Comparison of ENCODE assay signal across 8 cellular contexts in the genomic region with DNA sequence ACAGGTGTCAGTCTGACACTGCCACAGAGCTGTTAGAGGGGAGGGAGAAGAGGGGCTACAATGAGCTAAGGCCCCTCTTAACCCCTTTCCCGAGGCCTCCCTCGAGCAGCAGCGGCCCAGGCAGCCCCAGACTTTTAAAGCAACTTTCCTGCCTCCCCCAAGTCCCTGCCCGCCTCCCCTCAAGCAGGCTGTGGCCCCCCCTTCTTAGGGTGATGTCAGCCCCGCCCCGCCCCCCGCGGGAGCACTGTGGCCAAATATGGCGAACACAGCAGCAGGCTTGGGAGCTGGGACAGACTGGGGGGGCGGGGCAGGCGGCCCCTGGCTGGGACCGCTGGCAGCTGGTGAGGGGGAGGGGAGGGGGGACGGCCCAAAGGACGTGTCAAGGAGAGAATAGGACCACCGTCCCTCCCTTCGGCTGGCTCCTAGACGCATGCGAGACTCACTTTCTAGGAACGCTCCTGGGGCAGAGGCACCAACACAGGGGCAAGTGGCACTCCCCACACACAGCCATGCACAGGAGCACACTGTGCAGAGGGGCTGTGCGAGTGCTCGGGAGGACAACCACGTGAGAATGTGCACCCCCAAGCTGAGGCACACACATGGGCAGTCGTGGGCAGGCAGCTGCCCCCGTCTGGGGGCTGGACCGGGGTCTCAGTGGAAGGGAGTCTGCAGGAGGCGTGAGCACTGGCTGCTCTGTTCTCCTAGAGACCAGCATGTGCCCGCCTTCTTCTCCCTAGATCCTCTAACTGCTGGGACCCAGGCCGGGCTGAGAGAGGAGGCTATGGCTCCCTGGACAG. TPM values are rescaled to one million over a fixed set of nuclear protein-coding genes. Genes with fewer than 3 reads are reported as not detected.
DNase-seq lines count a peak whose midpoint lies in the region; ATAC-seq and TF ChIP-seq lines count a peak whose summit lies in the region.

No MANE protein-coding gene starts in this region.

- H3K9me3 ChIP-seq in right lobe of liver (no peaks in the 10 kb centered on the region), tibial artery (no peaks in the 10 kb centered on the region)

- no peak overlapping the region for H3K4me3 ChIP-seq in NB4 (ENCODE audit: low read depth, low read length)
- H3K4me3 ChIP-seq in right lobe of liver, result no peak overlapping the region
- peak overlapping the region; percentile 32 to 44 for H3K4me3 ChIP-seq in tibial artery

- no peak overlapping the region for H3K4me3 Mint-ChIP-seq in stimulated activated naive CD8-positive, alpha-beta T cell treated with anti-CD3 and anti-CD28 coated beads, Interleukin-15, amount 100 ng/mL, for 72 hours

- DNase-seq in NB4 (ENCODE audit: low read depth) (peak; percentile 57), dermis blood vessel endothelial cell (peak; percentile 22), right lobe of liver (no peak), tibial artery (peak; percentile 84 to 97), NCI-H1436 treated with DMSO at 0.1 percent for 48 hours (lab: John Stamatoyannopoulos, UW) (no peak)
- DNase-seq in activated CD8-positive, alpha-beta memory T cell treated with anti-CD3 and anti-CD28 coated beads, Interleukin-2, amount 50 U/mL, for 4 hours, result no peak
- no peak for DNase-seq in stimulated activated naive CD8-positive, alpha-beta T cell treated with anti-CD3 and anti-CD28 coated beads, Interleukin-15, amount 100 ng/mL, for 72 hours

- peaks cover 25% of the 10 kb centered on the region for H3K4me1 Mint-ChIP-seq in stimulated activated naive CD8-positive, alpha-beta T cell treated with anti-CD3 and anti-CD28 coated beads, Interleukin-15, amount 100 ng/mL, for 72 hours

- intact Hi-C loops in right lobe of liver (cut with DNase I), result no loop called here
- intact Hi-C loops in tibial artery (cut with DNase I; ENCODE audit: low total_unique reads), result no loop called here

- H3K9me3 Mint-ChIP-seq in stimulated activated naive CD8-positive, alpha-beta T cell treated with anti-CD3 and anti-CD28 coated beads, Interleukin-15, amount 100 ng/mL, for 72 hours, result no peaks in the 10 kb centered on the region

- H3K4me1 ChIP-seq in right lobe of liver (peaks cover 0 to 6% (median under 1%) of the 10 kb centered on the region in 4 donors), tibial artery (peaks cover 0 to 99% (median 96%) of the 10 kb centered on the region in 4 donors)

- H3K27me3 Mint-ChIP-seq in stimulated activated naive CD8-positive, alpha-beta T cell treated with anti-CD3 and anti-CD28 coated beads, Interleukin-15, amount 100 ng/mL, for 72 hours, result peaks cover 5% of the 10 kb centered on the region

- TF ChIP-seq POLR2A in NB4 (IDR thresholded peaks at IDR 0.05; ENCODE audit: extremely low read depth, insufficient read length), result no peak
- no peak for TF ChIP-seq POLR2A in right lobe of liver (IDR thresholded peaks at IDR 0.05)

- no peaks in the 10 kb centered on the region for H3K36me3 ChIP-seq in right lobe of liver
- H3K36me3 ChIP-seq in tibial artery, result no peaks in the 10 kb centered on the region

- H3K27me3 ChIP-seq in right lobe of liver, result no peaks in the 10 kb centered on the region
- H3K27me3 ChIP-seq in tibial artery, result no peaks in the 10 kb centered on the region

- no peak overlapping the region for H3K27ac Mint-ChIP-seq in stimulated activated naive CD8-positive, alpha-beta T cell treated with anti-CD3 and anti-CD28 coated beads, Interleukin-15, amount 100 ng/mL, for 72 hours

- TF ChIP-seq CTCF in NB4 (IDR thresholded peaks at IDR 0.05; ENCODE audit: low read depth, low read length) (no peak), right lobe of liver (IDR thresholded peaks at IDR 0.05) (no peak), tibial artery (IDR thresholded peaks at IDR 0.05) (no peak)

- WGBS in right lobe of liver (ENCODE audit: insufficient coverage, low coverage, low lambda C conversion rate, missing lambda C conversion rate), result no CpG with 5 or more reads among the region's 28 CpGs

- H3K27ac ChIP-seq in right lobe of liver (no peak overlapping the region), tibial artery (peak overlapping the region; percentile 92 to 100)

- peak in 3 of 4 donors; percentile 3 to 30 (median 19) for ATAC-seq in right lobe of liver
- ATAC-seq in GM21737 (IDR thresholded peaks at IDR 0.05; ENCODE audit: unreplicated experiment), result no peak
- ATAC-seq in stimulated activated naive CD8-positive, alpha-beta T cell treated with anti-CD3 and anti-CD28 coated beads, Interleukin-15, amount 100 ng/mL, for 72 hours, result no peak

RNA-seq across cellular contexts. Expression of a gene that starts 6.7 kb away (rescaled TPM):
- total RNA-seq in dermis blood vessel endothelial cell (0.33 and 0.68 TPM in 2 replicates), right lobe of liver (1 to 10 TPM; 5.2 to 8.5 (median 6.9) TPM)

RNA-seq across cellular contexts. Expression of a gene that starts 22.0 kb away (rescaled TPM):
- total RNA-seq in dermis blood vessel endothelial cell (1,962 and 2,039 TPM in 2 replicates), right lobe of liver (100 to 1,000 TPM; 366 to 446 (median 412) TPM)

RNA-seq across cellular contexts. Expression of a gene that starts 22.5 kb away (rescaled TPM):
- total RNA-seq in dermis blood vessel endothelial cell, result not detected in 2 replicates
- total RNA-seq in right lobe of liver, result not detected

RNA-seq across cellular contexts. Expression of a gene that starts 38.1 kb away (rescaled TPM):
- total RNA-seq in dermis blood vessel endothelial cell (14.5 and 18.0 TPM in 2 replicates), right lobe of liver (1 to 10 TPM in 3 of 6 experiments, under 1 TPM in 3; 0.44 to 1.7 (median 0.95) TPM)

Comparison
In these comparisons a context has a peak if more than half of its experiments do, and no peak if none do; other contexts are left out.
1. DNase-seq: peak in NB4 (single experiment), dermis blood vessel endothelial cell (single experiment) and tibial artery (2 of 2); none in right lobe of liver (0 of 3), activated CD8-positive, alpha-beta memory T cell treated with anti-CD3 and anti-CD28 coated beads, Interleukin-2, amount 50 U/mL, for 4 hours (single experiment), stimulated activated naive CD8-positive, alpha-beta T cell treated with anti-CD3 and anti-CD28 coated beads, Interleukin-15, amount 100 ng/mL, for 72 hours (0 of 2) and NCI-H1436 treated with DMSO at 0.1 percent for 48 hours (single experiment).
2. H3K4me3 ChIP-seq: peak in tibial artery (2 of 2); none in NB4 (single experiment) and right lobe of liver (0 of 3).
3. ATAC-seq: peak in right lobe of liver (3 of 4); none in GM21737 (single experiment) and stimulated activated naive CD8-positive, alpha-beta T cell treated with anti-CD3 and anti-CD28 coated beads, Interleukin-15, amount 100 ng/mL, for 72 hours (single experiment).
4. H3K27ac ChIP-seq: peak in tibial artery (2 of 2); none in right lobe of liver (0 of 3).